In genomic region chr2:225002656-225003045, GRCh38 we compare ENCODE assay signal across 8 cellular contexts. TPM values are rescaled to one million over a fixed set of nuclear protein-coding genes. Genes with fewer than 3 reads are reported as not detected.
DNase-seq lines count a peak whose midpoint lies in the region; ATAC-seq and TF ChIP-seq lines count a peak whose summit lies in the region.
"Had no signal": no experiment of that assay in that cellular context is flagged by ENCODE, and none has a peak within 500 bp of the region (broad histone marks: within the 10 kb centered on the region; RNA-seq: fewer than 3 reads in every experiment).

No MANE protein-coding gene starts in this region.

- peaks cover 95% of the 10 kb centered on the region for H3K4me1 Mint-ChIP-seq in activated naive CD4-positive, alpha-beta T cell treated with anti-CD3 and anti-CD28 coated beads, Interleukin-2, amount 50 U/mL, for 24 hours
- H3K4me1 Mint-ChIP-seq in chondrocyte (ENCODE audit: low read depth): peaks cover 34% of the 10 kb centered on the region
- peaks cover 22% of the 10 kb centered on the region for H3K4me1 Mint-ChIP-seq in osteocyte (ENCODE audit: unreplicated experiment)

- H3K27ac ChIP-seq in substantia nigra (ENCODE audit: low read depth, low read length, poor library complexity, severe bottlenecking): peak overlapping the region; percentile 19
- H3K27ac ChIP-seq: SJSA1 had no signal

- H3K9me3 Mint-ChIP-seq in activated naive CD4-positive, alpha-beta T cell treated with anti-CD3 and anti-CD28 coated beads, Interleukin-2, amount 50 U/mL, for 24 hours: peaks cover 3% of the 10 kb centered on the region
- H3K9me3 Mint-ChIP-seq in chondrocyte (ENCODE audit: low read depth) (no peaks in the 10 kb centered on the region), osteocyte (ENCODE audit: unreplicated experiment) (no peaks in the 10 kb centered on the region)

- TF ChIP-seq POLR2A in GM18505 (IDR thresholded peaks at IDR 0.05; ENCODE audit: borderline replicate concordance, extremely low read depth, insufficient read depth, insufficient read length): no peak

- peak overlapping the region; percentile 87 for H3K27ac Mint-ChIP-seq in activated naive CD4-positive, alpha-beta T cell treated with anti-CD3 and anti-CD28 coated beads, Interleukin-2, amount 50 U/mL, for 24 hours
- H3K27ac Mint-ChIP-seq in chondrocyte (ENCODE audit: unreplicated experiment) (no peak overlapping the region), osteocyte (ENCODE audit: unreplicated experiment) (no peak overlapping the region)

- H3K36me3 Mint-ChIP-seq in activated naive CD4-positive, alpha-beta T cell treated with anti-CD3 and anti-CD28 coated beads, Interleukin-2, amount 50 U/mL, for 24 hours: peaks cover 16% of the 10 kb centered on the region
- H3K36me3 Mint-ChIP-seq in chondrocyte (ENCODE audit: low read depth) (peaks cover 2% of the 10 kb centered on the region), osteocyte (ENCODE audit: unreplicated experiment) (no peaks in the 10 kb centered on the region)

- peak; percentile 44 for DNase-seq in HK-2 (ENCODE audit: unreplicated experiment)
- peak in 1 of 49 donors; percentile 13 for DNase-seq in substantia nigra (lab: John Stamatoyannopoulos, UW)
- DNase-seq in chondrocyte (ENCODE audit: low spot score): no peak
- DNase-seq in osteocyte (ENCODE audit: extremely low spot score, unreplicated experiment): no peak

- H3K4me3 Mint-ChIP-seq in activated naive CD4-positive, alpha-beta T cell treated with anti-CD3 and anti-CD28 coated beads, Interleukin-2, amount 50 U/mL, for 24 hours: peak overlapping the region; percentile 19
- H3K4me3 Mint-ChIP-seq in chondrocyte (ENCODE audit: unreplicated experiment) (no peak overlapping the region), osteocyte (ENCODE audit: unreplicated experiment) (no peak overlapping the region)

- ATAC-seq in GM18505 (IDR thresholded peaks at IDR 0.05; ENCODE audit: unreplicated experiment): peak; percentile 95
- peak; percentile 79 for ATAC-seq in GM21515 (IDR thresholded peaks at IDR 0.05; ENCODE audit: unreplicated experiment)

- TF ChIP-seq CTCF in chondrocyte (IDR thresholded peaks at IDR 0.05): no peak
- no peak for TF ChIP-seq CTCF in osteocyte (IDR thresholded peaks at IDR 0.05)

- H3K27me3 Mint-ChIP-seq in activated naive CD4-positive, alpha-beta T cell treated with anti-CD3 and anti-CD28 coated beads, Interleukin-2, amount 50 U/mL, for 24 hours: no peaks in the 10 kb centered on the region
- H3K27me3 Mint-ChIP-seq in chondrocyte (ENCODE audit: low read depth) (no peaks in the 10 kb centered on the region), osteocyte (ENCODE audit: unreplicated experiment) (no peaks in the 10 kb centered on the region)

RNA-seq across cellular contexts. Expression of gene DOCK10, which starts 39.6 kb away (rescaled TPM):
- total RNA-seq in chondrocyte (14.3 to 22.9 TPM (median 18.5 TPM) in 3 replicates), osteocyte (13.1 and 15.2 TPM in 2 replicates)
